Comparison of ENCODE assay signal across 13 cellular contexts in the genomic region with DNA sequence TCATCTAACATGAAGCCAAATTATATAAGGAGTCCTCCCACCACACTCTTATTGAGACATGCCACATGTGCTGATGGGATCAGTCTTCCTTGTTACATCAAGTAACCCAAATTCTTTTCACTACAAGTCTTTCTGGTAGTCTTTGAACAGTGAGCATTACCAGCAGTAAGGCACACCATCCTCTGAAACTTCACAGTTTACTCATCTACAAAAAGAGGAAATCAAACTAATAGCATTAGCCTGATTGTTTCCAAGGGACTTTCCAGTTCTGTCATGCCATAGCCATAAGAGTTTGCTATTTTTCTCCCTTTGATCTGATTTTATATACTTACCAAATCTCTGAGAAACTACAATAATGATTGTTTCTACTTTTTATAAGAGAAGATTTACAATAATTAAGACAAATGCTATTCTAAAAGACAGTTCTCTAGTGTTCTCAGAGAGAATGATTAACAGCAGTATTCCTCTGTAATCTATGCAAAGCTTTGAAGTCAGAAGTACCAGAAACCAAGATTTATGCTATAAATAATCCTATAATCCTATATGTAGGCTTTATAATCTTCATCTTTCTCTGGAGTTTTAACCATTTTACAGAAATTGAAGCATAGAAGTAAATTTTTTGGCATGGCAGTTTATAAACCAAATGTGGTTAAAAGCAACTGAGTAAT.
DNase-seq lines count a peak whose midpoint lies in the region; ATAC-seq and TF ChIP-seq lines count a peak whose summit lies in the region.
"Had no signal": no experiment of that assay in that cellular context is flagged by ENCODE, and none has a peak within 500 bp of the region (broad histone marks: within the 10 kb centered on the region; RNA-seq: fewer than 3 reads in every experiment).

No MANE protein-coding gene starts in this region.

- no peak overlapping the region for H3K4me3 Mint-ChIP-seq in progenitor cell of endocrine pancreas (ENCODE audit: low read depth)
- no peak overlapping the region for H3K4me3 Mint-ChIP-seq in activated naive CD4-positive, alpha-beta T cell treated with anti-CD3 and anti-CD28 coated beads, Interleukin-2, amount 10 ng/mL, durations not matched to agents 7 days and 5 days

- no peaks in the 10 kb centered on the region for H3K4me1 Mint-ChIP-seq in progenitor cell of endocrine pancreas (ENCODE audit: low read depth)
- no peaks in the 10 kb centered on the region for H3K4me1 Mint-ChIP-seq in activated naive CD4-positive, alpha-beta T cell treated with anti-CD3 and anti-CD28 coated beads, Interleukin-2, amount 10 ng/mL, durations not matched to agents 7 days and 5 days

- H3K27me3 Mint-ChIP-seq in progenitor cell of endocrine pancreas = no peaks in the 10 kb centered on the region
- no peaks in the 10 kb centered on the region for H3K27me3 Mint-ChIP-seq in activated naive CD4-positive, alpha-beta T cell treated with anti-CD3 and anti-CD28 coated beads, Interleukin-2, amount 10 ng/mL, durations not matched to agents 7 days and 5 days

- no peak for TF ChIP-seq CTCF in progenitor cell of endocrine pancreas (IDR thresholded peaks at IDR 0.05; ENCODE audit: unreplicated experiment)

- CTCF ChIA-PET in activated naive CD4-positive, alpha-beta T cell treated with anti-CD3 and anti-CD28 coated beads, Interleukin-2, amount 10 ng/mL, durations not matched to agents 7 days and 5 days (lab: Charles Lee) = no interaction called here

- H3K9me3 Mint-ChIP-seq in progenitor cell of endocrine pancreas (ENCODE audit: low read depth) = peaks cover 15% of the 10 kb centered on the region
- H3K9me3 Mint-ChIP-seq in activated naive CD4-positive, alpha-beta T cell treated with anti-CD3 and anti-CD28 coated beads, Interleukin-2, amount 10 ng/mL, durations not matched to agents 7 days and 5 days = no peaks in the 10 kb centered on the region

- no peak for DNase-seq in activated effector memory CD4-positive, alpha-beta T cell treated with Interleukin-2 at 50 U/mL for 16 hours
- DNase-seq in Kasumi-1 (lab: John Stamatoyannopoulos, UW) (no peak), progenitor cell of endocrine pancreas (ENCODE audit: low spot score, unreplicated experiment) (no peak)
- no peak for DNase-seq in activated naive CD4-positive, alpha-beta T cell treated with anti-CD3 and anti-CD28 coated beads, Interleukin-2, amount 10 ng/mL, durations not matched to agents 7 days and 5 days
- DNase-seq: activated effector memory CD4-positive, alpha-beta T cell treated with anti-CD3 and anti-CD28 coated beads, Interleukin-2, amount 50 U/mL, for 16 hours; AML-193; left cardiac atrium; NCI-H187; stimulated activated CD4-positive, alpha-beta T cell treated with anti-CD3 and anti-CD28 coated beads, Interleukin-1b, Interleukin-23, amount 100 ng/mL, for 48 hours had no signal

- H3K36me3 Mint-ChIP-seq in progenitor cell of endocrine pancreas (ENCODE audit: insufficient read depth) = no peaks in the 10 kb centered on the region
- no peaks in the 10 kb centered on the region for H3K36me3 Mint-ChIP-seq in activated naive CD4-positive, alpha-beta T cell treated with anti-CD3 and anti-CD28 coated beads, Interleukin-2, amount 10 ng/mL, durations not matched to agents 7 days and 5 days

- H3K27ac Mint-ChIP-seq in progenitor cell of endocrine pancreas = no peak overlapping the region
- H3K27ac Mint-ChIP-seq in activated naive CD4-positive, alpha-beta T cell treated with anti-CD3 and anti-CD28 coated beads, Interleukin-2, amount 10 ng/mL, durations not matched to agents 7 days and 5 days = no peak overlapping the region

- ATAC-seq in GM18502 (IDR thresholded peaks at IDR 0.05; ENCODE audit: poor library complexity, unreplicated experiment) (peak; percentile 100), GM19467 (IDR thresholded peaks at IDR 0.05; ENCODE audit: unreplicated experiment) (peak; percentile 99), HG02885 (IDR thresholded peaks at IDR 0.05; ENCODE audit: poor library complexity, unreplicated experiment) (peak; percentile 99), HG03565 (IDR thresholded peaks at IDR 0.05; ENCODE audit: unreplicated experiment) (peak; percentile 100)
- ATAC-seq: left cardiac atrium had no signal
